30 cellular contexts compared by ENCODE assay signal in genomic region chr10:69848454-69848853, GRCh38. TPM values are rescaled to one million over a fixed set of nuclear protein-coding genes. Genes with fewer than 3 reads are reported as not detected.
"Had no signal": no experiment of that assay in that cellular context is flagged by ENCODE, and none has a peak within 500 bp of the region (broad histone marks: within the 10 kb centered on the region; RNA-seq: fewer than 3 reads in every experiment).

No MANE protein-coding gene starts in this region.

- H3K27me3 ChIP-seq: esophagus muscularis mucosa, ovary, uterus had no signal

- H3K4me3 ChIP-seq: esophagus muscularis mucosa, heart left ventricle, ovary, skin epidermis, thoracic aorta, uterus had no signal

- DNase-seq: activated CD4-positive, alpha-beta T cell treated with anti-CD3 and anti-CD28 coated beads for 36 hours; activated CD4-positive, alpha-beta T cell treated with anti-CD3 and anti-CD28 coated beads, Interleukin-2, amount 50 U/mL, for 48 hours; activated CD4-positive, CD25-positive, alpha-beta regulatory T cell; activated CD8-positive, alpha-beta memory T cell treated with anti-CD3 and anti-CD28 coated beads for 24 hours; activated effector memory CD4-positive, alpha-beta T cell treated with Interleukin-2 at 50 U/mL for 16 hours; activated naive CD4-positive, alpha-beta T cell treated with Interleukin-2 at 50 U/mL for 16 hours; anterior cingulate cortex; endodermal cell; foreskin keratinocyte; hypothalamus; immature natural killer cell; kidney; left colon; natural killer cell; ovary; retina; stimulated activated CD4-positive, alpha-beta T cell treated with anti-CD3 and anti-CD28 coated beads, Interleukin-4, amount 100 ng/mL, for 24 hours; uterus had no signal

- FAIRE-seq: bronchial epithelial cell, kidney had no signal

- H3K4me1 ChIP-seq: foreskin keratinocyte, uterus had no signal

- H3K27ac ChIP-seq: esophagus muscularis mucosa, foreskin keratinocyte, heart left ventricle, ovary, skin epidermis, thoracic aorta, uterus had no signal

- H3K36me3 ChIP-seq: esophagus muscularis mucosa, heart left ventricle, ovary, thoracic aorta, uterus had no signal

- H3K4me3 Mint-ChIP-seq: activated CD4-positive, alpha-beta T cell treated with anti-CD3 and anti-CD28 coated beads for 36 hours; activated naive CD8-positive, alpha-beta T cell; central memory CD8-positive, alpha-beta T cell; dendritic cell treated with granulocyte-macrophage colony-stimulating factor and Interleukin-4, amounts not matched to agents 40 ng/mL and 50 ng/mL, for 4 days; endodermal cell; immature natural killer cell; natural killer cell; stimulated activated effector memory CD8-positive, alpha-beta T cell treated with anti-CD3 and anti-CD28 coated beads, Interleukin-12 subunit alpha, Interleukin-12 subunit beta, amount 100 ng/mL, for 72 hours; stimulated activated naive CD8-positive, alpha-beta T cell treated with anti-CD3 and anti-CD28 coated beads, Interleukin-15, Interleukin-2, amounts not matched to agents 100 ng/mL and 50 ng/mL, for 24 hours; type B pancreatic cell had no signal

- H3K4me1 Mint-ChIP-seq: activated CD4-positive, alpha-beta T cell treated with anti-CD3 and anti-CD28 coated beads for 36 hours; central memory CD8-positive, alpha-beta T cell; stimulated activated effector memory CD8-positive, alpha-beta T cell treated with anti-CD3 and anti-CD28 coated beads, Interleukin-12 subunit alpha, Interleukin-12 subunit beta, amount 100 ng/mL, for 72 hours had no signal

- H3K27ac Mint-ChIP-seq: activated CD4-positive, alpha-beta T cell treated with anti-CD3 and anti-CD28 coated beads for 36 hours; activated naive CD8-positive, alpha-beta T cell; dendritic cell treated with granulocyte-macrophage colony-stimulating factor and Interleukin-4, amounts not matched to agents 40 ng/mL and 50 ng/mL, for 4 days; natural killer cell; progenitor cell of endocrine pancreas; stimulated activated effector memory CD8-positive, alpha-beta T cell treated with anti-CD3 and anti-CD28 coated beads, Interleukin-12 subunit alpha, Interleukin-12 subunit beta, amount 100 ng/mL, for 72 hours; stimulated activated naive CD8-positive, alpha-beta T cell treated with anti-CD3 and anti-CD28 coated beads, Interleukin-15, Interleukin-2, amounts not matched to agents 100 ng/mL and 50 ng/mL, for 24 hours; type B pancreatic cell had no signal

- H3K9me3 ChIP-seq: esophagus muscularis mucosa, heart left ventricle, ovary, thoracic aorta, uterus had no signal

- H3K9me3 Mint-ChIP-seq: central memory CD8-positive, alpha-beta T cell; dendritic cell treated with granulocyte-macrophage colony-stimulating factor and Interleukin-4, amounts not matched to agents 40 ng/mL and 50 ng/mL, for 4 days; endodermal cell; immature natural killer cell; natural killer cell; stimulated activated effector memory CD8-positive, alpha-beta T cell treated with anti-CD3 and anti-CD28 coated beads, Interleukin-12 subunit alpha, Interleukin-12 subunit beta, amount 100 ng/mL, for 72 hours; stimulated activated naive CD8-positive, alpha-beta T cell treated with anti-CD3 and anti-CD28 coated beads, Interleukin-15, Interleukin-2, amounts not matched to agents 100 ng/mL and 50 ng/mL, for 24 hours; type B pancreatic cell had no signal

- H3K36me3 Mint-ChIP-seq: activated naive CD8-positive, alpha-beta T cell; natural killer cell; stimulated activated effector memory CD8-positive, alpha-beta T cell treated with anti-CD3 and anti-CD28 coated beads, Interleukin-12 subunit alpha, Interleukin-12 subunit beta, amount 100 ng/mL, for 72 hours; type B pancreatic cell had no signal

RNA-seq across cellular contexts. Expression of gene COL13A1, which starts 46.7 kb away (rescaled TPM):
- total RNA-seq: activated CD4-positive, alpha-beta T cell treated with anti-CD3 and anti-CD28 coated beads for 36 hours had no signal
